In the genomic region with DNA sequence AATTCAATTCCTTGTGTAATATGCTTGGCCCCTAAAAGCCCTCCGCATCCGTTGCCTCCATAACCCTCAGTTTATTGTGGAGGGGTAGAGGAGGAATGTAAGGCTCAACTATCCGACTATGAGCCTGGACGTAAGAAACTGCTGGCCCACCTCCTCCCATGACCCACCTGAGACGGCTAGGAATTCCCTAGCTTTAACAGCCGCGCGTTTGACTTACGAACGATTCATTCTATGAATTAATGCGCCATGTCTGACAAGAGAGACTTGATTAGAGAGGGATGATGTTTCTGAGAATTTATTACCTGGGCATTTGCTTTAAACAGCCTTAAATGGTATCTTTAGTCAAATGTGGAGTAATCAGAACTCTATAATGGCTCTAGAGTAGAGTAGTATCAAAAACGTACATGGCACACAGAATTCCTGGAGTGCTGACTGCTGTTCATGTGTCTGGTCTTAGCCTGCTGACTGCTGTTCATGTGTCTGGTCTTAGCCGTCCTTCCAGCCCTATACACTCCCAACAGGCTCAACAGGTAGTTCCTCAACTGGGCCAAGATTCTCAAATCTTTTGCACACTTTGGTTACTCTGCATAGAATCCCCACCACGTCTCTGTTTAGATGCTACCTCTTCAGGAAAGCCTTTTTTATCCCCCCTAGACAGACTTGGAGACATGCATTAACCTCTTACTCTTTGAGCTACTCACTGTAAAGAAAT, we compare ENCODE assay signal across 1 cellular context.
TF ChIP-seq lines count a peak whose summit lies in the region.

No MANE protein-coding gene starts in this region.

TF ChIP-seq in H1, 55 proteins besides CTCF, POLR2A, EP300 and RAD21 (continued from another document):
- no peak for TF ChIP-seq BCL11A (IDR thresholded peaks at IDR 0.05; ENCODE audit: low read depth in 2 of 2, low read length in 2 of 2)
- TF ChIP-seq PHF8 (conservative IDR thresholded peaks at IDR 0.05; ENCODE audit: low read depth, low read length) = no peak
- no peak for TF ChIP-seq JUN (IDR thresholded peaks at IDR 0.05; ENCODE audit: low read depth, low read length)
- no peak for TF ChIP-seq EZH2 (IDR thresholded peaks at IDR 0.05; ENCODE audit: low read depth, low read length, severe bottlenecking)
- TF ChIP-seq POLR2AphosphoS5 (IDR thresholded peaks at IDR 0.05; ENCODE audit: low read depth, low read length) = no peak
- no peak for TF ChIP-seq KDM5A (IDR thresholded peaks at IDR 0.05; ENCODE audit: low read length)
- TF ChIP-seq SIX5 (IDR thresholded peaks at IDR 0.05; ENCODE audit: low read depth, low read length) = no peak
- TF ChIP-seq TEAD4 (IDR thresholded peaks at IDR 0.05; ENCODE audit: low read depth, low read length) = no peak
- TF ChIP-seq SAP30 (IDR thresholded peaks at IDR 0.05; ENCODE audit: insufficient read depth, insufficient replicate concordance, low read length) = no peak
- no peak for TF ChIP-seq RXRA (IDR thresholded peaks at IDR 0.05; ENCODE audit: insufficient read depth, low read depth, low read length)
- TF ChIP-seq NRF1 (IDR thresholded peaks at IDR 0.05; ENCODE audit: low read depth, low read length) = no peak
- TF ChIP-seq MAFK (IDR thresholded peaks at IDR 0.05; ENCODE audit: low read depth, low read length) = no peak
- TF ChIP-seq, protein P1, sequence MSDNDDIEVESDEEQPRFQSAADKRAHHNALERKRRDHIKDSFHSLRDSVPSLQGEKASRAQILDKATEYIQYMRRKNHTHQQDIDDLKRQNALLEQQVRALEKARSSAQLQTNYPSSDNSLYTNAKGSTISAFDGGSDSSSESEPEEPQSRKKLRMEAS (IDR thresholded peaks at IDR 0.05) = no peak
- no peak for TF ChIP-seq SP2 (IDR thresholded peaks at IDR 0.05; ENCODE audit: low read length)
- no peak for TF ChIP-seq FOSL1 (IDR thresholded peaks at IDR 0.05; ENCODE audit: insufficient read depth, low read depth, low read length)
